ENCODE assay signal across 38 cellular contexts in genomic region chr22:21965762-21966288, GRCh38.
"Had no signal": no experiment of that assay in that cellular context is flagged by ENCODE, and none has a peak within 500 bp of the region (broad histone marks: within the 10 kb centered on the region; RNA-seq: fewer than 3 reads in every experiment).

No MANE protein-coding gene starts in this region.

- H3K4me3 ChIP-seq: adrenal gland, body of pancreas, breast epithelium, cardiac muscle cell had no signal

- H3K27ac Mint-ChIP-seq: activated naive CD4-positive, alpha-beta T cell treated with anti-CD3 and anti-CD28 coated beads for 36 hours; activated naive CD4-positive, alpha-beta T cell treated with anti-CD3 and anti-CD28 coated beads, Interleukin-2, amount 50 U/mL, for 24 hours; activated naive CD8-positive, alpha-beta T cell; activated naive CD8-positive, alpha-beta T cell treated with anti-CD3 and anti-CD28 coated beads for 36 hours; activated naive CD8-positive, alpha-beta T cell treated with anti-CD3 and anti-CD28 coated beads, Interleukin-2, amount 10 ng/mL, durations not matched to agents 7 days and 5 days; activated naive CD8-positive, alpha-beta T cell treated with anti-CD3 and anti-CD28 coated beads, Interleukin-2, amount 50 U/mL, for 24 hours; activated T-cell treated with anti-CD3 and anti-CD28 coated beads, Interleukin-2, amount 50 U/mL, for 72 hours; activated T-helper 1 cell treated with anti-CD3 and anti-CD28 coated beads, Interleukin-12 subunit alpha, Interleukin-12 subunit beta, Interleukin-2, Interleukin-4 antibody, amounts not matched to agents 30 ng/mL and 10 ng/mL and 1 ng/mL, durations not matched to agents 14 hours and 24 hours and 36 hours; activated T-helper 17 cell treated with anti-CD3 and anti-CD28 coated beads, Interleukin-2, amount 50 U/mL, for 72 hours; activated T-helper 2 cell treated with anti-CD3 and anti-CD28 coated beads, Interferon-gamma antibody, Interleukin-2, Interleukin-4, amounts not matched to agents 10 μg/mL and 5 μg/mL and 100 μg/mL, durations not matched to agents 14 hours and 24 hours and 36 hours; brain had no signal

- H3K4me3 Mint-ChIP-seq: activated naive CD4-positive, alpha-beta T cell treated with anti-CD3 and anti-CD28 coated beads for 36 hours; activated naive CD4-positive, alpha-beta T cell treated with anti-CD3 and anti-CD28 coated beads, Interleukin-2, amount 10 ng/mL, durations not matched to agents 7 days and 5 days; activated naive CD4-positive, alpha-beta T cell treated with anti-CD3 and anti-CD28 coated beads, Interleukin-2, amount 50 U/mL, for 24 hours; activated naive CD8-positive, alpha-beta T cell; activated naive CD8-positive, alpha-beta T cell treated with anti-CD3 and anti-CD28 coated beads for 36 hours; activated naive CD8-positive, alpha-beta T cell treated with anti-CD3 and anti-CD28 coated beads, Interleukin-2, amount 10 ng/mL, durations not matched to agents 7 days and 5 days; activated naive CD8-positive, alpha-beta T cell treated with anti-CD3 and anti-CD28 coated beads, Interleukin-2, amount 50 U/mL, for 24 hours; activated T-cell treated with anti-CD3 and anti-CD28 coated beads, Interleukin-2, amount 50 U/mL, for 24 hours; activated T-cell treated with anti-CD3 and anti-CD28 coated beads, Interleukin-2, amount 50 U/mL, for 4 hours; activated T-cell treated with anti-CD3 and anti-CD28 coated beads, Interleukin-2, amount 50 U/mL, for 72 hours; activated T-helper 1 cell treated with anti-CD3 and anti-CD28 coated beads, Interleukin-12 subunit alpha, Interleukin-12 subunit beta, Interleukin-2, Interleukin-4 antibody, amounts not matched to agents 30 ng/mL and 10 ng/mL and 1 ng/mL, durations not matched to agents 14 hours and 24 hours and 36 hours; activated T-helper 17 cell treated with anti-CD3 and anti-CD28 coated beads, Interleukin-2, amount 50 U/mL, for 72 hours; brain; central memory CD8-positive, alpha-beta T cell had no signal

- ATAC-seq: activated naive CD4-positive, alpha-beta T cell treated with anti-CD3 and anti-CD28 coated beads, Interleukin-2, amount 50 U/mL, for 72 hours; activated naive CD8-positive, alpha-beta T cell treated with anti-CD3 and anti-CD28 coated beads, Interleukin-2, amount 50 U/mL, for 24 hours; activated T-cell treated with anti-CD3 and anti-CD28 coated beads, Interleukin-2, amount 50 U/mL, for 4 hours; activated T-cell treated with anti-CD3 and anti-CD28 coated beads, Interleukin-2, amount 50 U/mL, for 72 hours; activated T-helper 17 cell treated with anti-CD3 and anti-CD28 coated beads, Interleukin-2, amount 50 U/mL, for 72 hours; body of pancreas had no signal

- DNase-seq: activated effector memory CD4-positive, alpha-beta T cell treated with anti-CD3 and anti-CD28 coated beads, Interleukin-2, amount 50 U/mL, for 16 hours; activated effector memory CD4-positive, alpha-beta T cell treated with Interleukin-2 at 50 U/mL for 16 hours; activated gamma-delta T cell; activated gamma-delta T cell treated with Interleukin-2 at 50 U/mL for 16 hours; activated naive CD4-positive, alpha-beta T cell; activated naive CD4-positive, alpha-beta T cell treated with anti-CD3 and anti-CD28 coated beads for 36 hours; activated naive CD4-positive, alpha-beta T cell treated with anti-CD3 and anti-CD28 coated beads, Interleukin-2, amount 10 ng/mL, durations not matched to agents 7 days and 5 days; activated naive CD4-positive, alpha-beta T cell treated with anti-CD3 and anti-CD28 coated beads, Interleukin-2, amount 50 U/mL, for 16 hours; activated naive CD4-positive, alpha-beta T cell treated with Interleukin-2 at 50 U/mL for 16 hours; activated naive CD8-positive, alpha-beta T cell treated with anti-CD3 and anti-CD28 coated beads for 36 hours; activated naive CD8-positive, alpha-beta T cell treated with anti-CD3 and anti-CD28 coated beads, Interleukin-2, amount 10 ng/mL, durations not matched to agents 7 days and 5 days; activated naive CD8-positive, alpha-beta T cell treated with anti-CD3 and anti-CD28 coated beads, Interleukin-2, amount 50 U/mL, for 24 hours; activated T-cell treated with anti-CD3 and anti-CD28 coated beads, Interleukin-2, amount 50 U/mL, for 1 hour; activated T-cell treated with anti-CD3 and anti-CD28 coated beads, Interleukin-2, amount 50 U/mL, for 24 hours; activated T-cell treated with anti-CD3 and anti-CD28 coated beads, Interleukin-2, amount 50 U/mL, for 4 hours; activated T-cell treated with anti-CD3 and anti-CD28 coated beads, Interleukin-2, amount 50 U/mL, for 48 hours; activated T-cell treated with anti-CD3 and anti-CD28 coated beads, Interleukin-2, amount 50 U/mL, for 72 hours; adrenal gland; amniotic stem cell; amygdala; anterior cingulate cortex; aorta; body of pancreas; brain microvascular endothelial cell; caudate nucleus; central memory CD4-positive, alpha-beta T cell; cerebellar nuclear complex had no signal

- H3K27ac ChIP-seq: adrenal gland, body of pancreas, brain microvascular endothelial cell, breast epithelium had no signal

- FAIRE-seq: astrocyte had no signal

- H3K4me1 ChIP-seq: body of pancreas, breast epithelium had no signal

- H3K27me3 Mint-ChIP-seq: activated naive CD4-positive, alpha-beta T cell treated with anti-CD3 and anti-CD28 coated beads, Interleukin-2, amount 10 ng/mL, durations not matched to agents 7 days and 5 days; activated naive CD4-positive, alpha-beta T cell treated with anti-CD3 and anti-CD28 coated beads, Interleukin-2, amount 50 U/mL, for 24 hours; activated naive CD8-positive, alpha-beta T cell; activated naive CD8-positive, alpha-beta T cell treated with anti-CD3 and anti-CD28 coated beads for 36 hours; activated naive CD8-positive, alpha-beta T cell treated with anti-CD3 and anti-CD28 coated beads, Interleukin-2, amount 10 ng/mL, durations not matched to agents 7 days and 5 days; activated naive CD8-positive, alpha-beta T cell treated with anti-CD3 and anti-CD28 coated beads, Interleukin-2, amount 50 U/mL, for 24 hours; activated T-cell treated with anti-CD3 and anti-CD28 coated beads, Interleukin-2, amount 50 U/mL, for 24 hours; activated T-helper 17 cell treated with anti-CD3 and anti-CD28 coated beads, Interleukin-2, amount 50 U/mL, for 72 hours; brain; central memory CD8-positive, alpha-beta T cell had no signal

- H3K4me1 Mint-ChIP-seq: activated naive CD4-positive, alpha-beta T cell treated with anti-CD3 and anti-CD28 coated beads, Interleukin-2, amount 10 ng/mL, durations not matched to agents 7 days and 5 days; activated naive CD4-positive, alpha-beta T cell treated with anti-CD3 and anti-CD28 coated beads, Interleukin-2, amount 50 U/mL, for 24 hours; activated naive CD8-positive, alpha-beta T cell treated with anti-CD3 and anti-CD28 coated beads for 36 hours; activated naive CD8-positive, alpha-beta T cell treated with anti-CD3 and anti-CD28 coated beads, Interleukin-2, amount 10 ng/mL, durations not matched to agents 7 days and 5 days; activated naive CD8-positive, alpha-beta T cell treated with anti-CD3 and anti-CD28 coated beads, Interleukin-2, amount 50 U/mL, for 24 hours; brain; central memory CD8-positive, alpha-beta T cell had no signal

- H3K27me3 ChIP-seq: adrenal gland, body of pancreas, brain microvascular endothelial cell, breast epithelium, cardiac muscle cell had no signal

- H3K9me3 ChIP-seq: adrenal gland, body of pancreas, breast epithelium had no signal
